23 cellular contexts compared by ENCODE assay signal in genomic region chr13:45895880-45896279, GRCh38. TPM values are rescaled to one million over a fixed set of nuclear protein-coding genes. Genes with fewer than 3 reads are reported as not detected.
"Had no signal": no experiment of that assay in that cellular context is flagged by ENCODE, and none has a peak within 500 bp of the region (broad histone marks: within the 10 kb centered on the region; RNA-seq: fewer than 3 reads in every experiment).

No MANE protein-coding gene starts in this region.

- DNase-seq: KBM-7; MV-4-11; NCI-H1048; NCI-H1105; NCI-H1417; NCI-H1436 treated with DMSO at 0.1 percent for 48 hours; NCI-H1694; NCI-H187 treated with DMSO at 0.1 percent for 48 hours; NCI-H2029 treated with DMSO at 0.1 percent for 48 hours; NCI-H2227 treated with DMSO at 0.1 percent for 48 hours; NCI-H524; NCI-H526 treated with DMSO at 0.1 percent for 48 hours; NCI-H748 treated with DMSO at 0.1 percent for 48 hours; NK-92 treated with Interleukin-12 subunit alpha and Interleukin-12 subunit beta, amount 100 ng/mL, for 24 hours; PC-3; SIG-M5 had no signal

- H3K4me3 ChIP-seq: SJSA1 had no signal

- ATAC-seq: Panc1, PC-3 had no signal

- H3K27ac ChIP-seq: RWPE1, SJSA1 had no signal

- H3K36me3 ChIP-seq: SJSA1 had no signal

- H3K4me1 ChIP-seq: SJSA1 had no signal

- H3K9me3 ChIP-seq: SJSA1 had no signal

RNA-seq across cellular contexts. Expression of gene SIAH3, which starts 44.3 kb away (rescaled TPM):
- total RNA-seq: LHCN-M2, MCF 10A, NCI-H460, OCI-LY7, PC-3 had no signal
